In genomic region chr4:19224820-19225219, GRCh38 we compare ENCODE assay signal across 8 cellular contexts.
DNase-seq lines count a peak whose midpoint lies in the region; ATAC-seq and TF ChIP-seq lines count a peak whose summit lies in the region.

No MANE protein-coding gene starts in this region.

- peaks cover 2% of the 10 kb centered on the region for H3K36me3 Mint-ChIP-seq in mesothelial cell of epicardium

- H3K27ac Mint-ChIP-seq in mesothelial cell of epicardium: peak overlapping the region; percentile 13

- peaks cover 14% of the 10 kb centered on the region for H3K4me1 Mint-ChIP-seq in mesothelial cell of epicardium

- ATAC-seq in HG02763 (IDR thresholded peaks at IDR 0.05; ENCODE audit: unreplicated experiment) (no peak), GM21423 (IDR thresholded peaks at IDR 0.05; ENCODE audit: unreplicated experiment) (no peak)

- H3K9me3 Mint-ChIP-seq in mesothelial cell of epicardium: peaks cover 10% of the 10 kb centered on the region

- DNase-seq in GM10266 (ENCODE audit: extremely low spot score) (peak; percentile 4), NCI-H1417 treated with DMSO at 0.1 percent for 48 hours (lab: John Stamatoyannopoulos, UW) (peak; percentile 48), astrocyte of the spinal cord (ENCODE audit: low read depth, low spot score) (peak; percentile 59), mesothelial cell of epicardium (ENCODE audit: low spot score in 2 of 2, unreplicated experiment in 2 of 2) (no peak), GDM1 (lab: John Stamatoyannopoulos, UW) (no peak)
- DNase-seq in activated CD4-positive, alpha-beta T cell treated with anti-CD3 and anti-CD28 coated beads for 48 hours: no peak

- in situ Hi-C loops in astrocyte of the spinal cord (cut with HindIII; ENCODE audit: low sequenced_read_pairs): no loop called here

- TF ChIP-seq CTCF in GM10266 (IDR thresholded peaks at IDR 0.05; ENCODE audit: control insufficient read depth, insufficient read depth, low read depth, missing control alignments): no peak
- no peak for TF ChIP-seq CTCF in astrocyte of the spinal cord (IDR thresholded peaks at IDR 0.05; ENCODE audit: low read depth, low read length)
- TF ChIP-seq CTCF in mesothelial cell of epicardium (IDR thresholded peaks at IDR 0.05; ENCODE audit: unreplicated experiment): peak; percentile 71

- no peak overlapping the region for H3K4me3 ChIP-seq in astrocyte of the spinal cord (ENCODE audit: low read depth, low read length)

- H3K4me3 Mint-ChIP-seq in mesothelial cell of epicardium: no peak overlapping the region

- no peaks in the 10 kb centered on the region for H3K27me3 Mint-ChIP-seq in mesothelial cell of epicardium (ENCODE audit: low read depth)

Comparison
In these comparisons a context has a peak if more than half of its experiments do, and no peak if none do; other contexts are left out.
1. DNase-seq: peak in GM10266 (single experiment), NCI-H1417 treated with DMSO at 0.1 percent for 48 hours (single experiment) and astrocyte of the spinal cord (single experiment); none in mesothelial cell of epicardium (0 of 2), activated CD4-positive, alpha-beta T cell treated with anti-CD3 and anti-CD28 coated beads for 48 hours (single experiment) and GDM1 (single experiment).